In the genomic region with DNA sequence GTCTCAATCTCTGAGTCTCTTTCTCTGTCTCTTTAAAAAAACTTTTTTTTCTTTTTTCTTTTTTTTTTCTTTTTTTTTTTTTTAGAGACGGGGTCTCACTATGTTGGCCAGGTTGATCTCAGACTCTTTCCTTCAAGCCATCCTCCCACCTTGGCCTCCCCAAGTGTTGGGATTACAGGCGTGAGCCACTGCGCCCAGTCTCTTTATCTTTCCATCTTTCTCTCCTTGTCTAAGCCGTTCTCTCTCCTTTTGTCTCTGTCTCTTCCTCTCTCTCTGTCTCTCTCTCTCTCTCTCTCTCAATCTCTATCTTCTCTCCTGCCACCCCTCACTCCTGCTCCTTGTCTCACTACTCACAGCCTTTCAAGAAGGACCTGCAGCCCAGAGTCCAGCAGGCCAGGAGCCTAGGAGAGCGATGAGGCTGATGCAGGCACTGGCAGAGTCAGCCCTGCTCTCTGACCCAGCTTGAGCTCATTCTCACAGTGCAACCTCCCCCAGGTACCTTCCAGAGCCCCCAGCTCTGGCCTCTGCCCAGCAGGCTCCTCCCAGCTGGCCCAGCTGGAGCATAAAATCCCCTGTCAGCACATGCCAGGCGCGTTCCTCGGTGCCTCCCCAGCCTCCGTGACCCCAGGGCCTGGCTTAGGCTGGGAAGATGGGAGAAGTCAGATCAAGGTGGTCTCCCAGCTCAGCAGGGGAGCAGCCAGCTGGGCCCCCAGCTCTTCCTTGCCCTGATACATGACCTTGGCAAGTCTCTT, we compare ENCODE assay signal across 2 cellular contexts.
TF ChIP-seq lines count a peak whose summit lies in the region.

NPHS1 (minus strand) TSS at position 476 of the 752 bp plus-strand sequence. CDS start 667 bp downstream, outside the sequence.

TF ChIP-seq in A549, 52 proteins besides CTCF, POLR2A, EP300 and RAD21:
- no peak for TF ChIP-seq ZSCAN20 (CRISPR knock-in tag; IDR thresholded peaks at IDR 0.05)
- TF ChIP-seq MAFK (IDR thresholded peaks at IDR 0.05; ENCODE audit: partially characterized antibody) = peak; percentile 27
TF ChIP-seq in A549: peak in this region for 1.

TF ChIP-seq in GM12878, 131 proteins besides CTCF, POLR2A, EP300 and RAD21:
- no peak for TF ChIP-seq KLF5 (IDR thresholded peaks at IDR 0.05; ENCODE audit: partially characterized antibody)
- TF ChIP-seq TAF1 (IDR thresholded peaks at IDR 0.05; ENCODE audit: borderline replicate concordance, low read depth, low read length) = no peak
- TF ChIP-seq POU2F2 (IDR thresholded peaks at IDR 0.05; ENCODE audit: borderline replicate concordance, low read depth, low read length) = no peak
- no peak for TF ChIP-seq ESRRA (IDR thresholded peaks at IDR 0.05; ENCODE audit: low read length)
